ENCODE assay signal across 8 cellular contexts in the genomic region with DNA sequence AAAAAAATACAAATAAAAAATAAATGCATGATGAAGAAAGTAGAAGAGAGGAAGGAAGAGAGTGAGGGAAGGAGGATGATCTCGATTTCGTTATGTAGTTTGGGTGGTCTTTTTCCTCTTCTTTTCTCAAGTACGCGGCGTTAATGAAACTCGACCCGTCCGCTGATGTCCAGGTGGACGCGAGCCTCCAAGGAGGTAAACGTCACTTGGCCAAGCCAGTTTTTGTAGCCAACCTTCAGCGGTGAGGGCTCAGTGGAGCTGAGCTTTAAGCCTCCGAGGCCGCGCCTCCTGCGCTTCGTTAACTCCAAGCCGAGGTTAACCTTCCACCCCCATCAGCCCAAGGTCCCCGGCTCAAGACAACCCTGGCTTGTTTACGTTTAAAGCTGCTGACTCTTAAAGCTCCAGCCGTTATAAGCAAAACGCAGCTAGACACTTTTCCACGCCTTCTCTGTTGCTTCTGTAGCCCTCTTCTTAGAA.
A peak's percentile ranks its signal among the peaks of the same experiment; 100 is the strongest.
DNase-seq lines count a peak whose midpoint lies in the region; ATAC-seq and TF ChIP-seq lines count a peak whose summit lies in the region.

No MANE protein-coding gene starts in this region.

- no peaks in the 10 kb centered on the region for H3K27me3 ChIP-seq in neutrophil

- DNase-seq in stimulated activated naive CD4-positive, alpha-beta T cell (lab: John Stamatoyannopoulos, UW) = peak; percentile 10 to 60 (median 21)
- no peak for DNase-seq in stimulated activated naive CD4-positive, alpha-beta T cell treated with Interleukin-2 at 50 U/mL for 16 hours (lab: John Stamatoyannopoulos, UW)
- DNase-seq in NCI-H146 treated with DMSO at 0.1 percent for 48 hours (lab: John Stamatoyannopoulos, UW; ENCODE audit: unreplicated experiment) (peak; percentile 73), foreskin fibroblast (peak; percentile 35 to 70)
- DNase-seq in activated T-cell treated with anti-CD3 and anti-CD28 coated beads, Interleukin-2, amount 50 U/mL, for 48 hours = peak; percentile 46 to 53
- no peak for DNase-seq in effector CD8-positive, alpha-beta T cell (lab: John Stamatoyannopoulos, UW)

- TF ChIP-seq CTCF in foreskin fibroblast (IDR thresholded peaks at IDR 0.05; ENCODE audit: low read depth, low read length) (no peak), neutrophil (IDR thresholded peaks at IDR 0.05) (no peak)

- no peaks in the 10 kb centered on the region for H3K36me3 ChIP-seq in neutrophil

- peaks cover 23 to 27% of the 10 kb centered on the region in 2 experiments for H3K4me1 ChIP-seq in neutrophil (ENCODE audit: control insufficient read depth in 1 of 2, insufficient read depth in 1 of 2, low read depth in 1 of 2, low read length in 1 of 2)

- H3K4me3 ChIP-seq in foreskin fibroblast (ENCODE audit: low read depth in 1 of 2, low read length in 2 of 2) (peak overlapping the region; percentile 61 to 84), neutrophil (ENCODE audit: low read depth in 1 of 2, low read length in 1 of 2) (peak overlapping the region; percentile 94)

- no peaks in the 10 kb centered on the region for H3K9me3 ChIP-seq in neutrophil

- no peak for ATAC-seq in HG02973 (IDR thresholded peaks at IDR 0.05; ENCODE audit: unreplicated experiment)

- peak overlapping the region; percentile 98 for H3K27ac ChIP-seq in neutrophil

Comparison
In these comparisons a context has a peak if more than half of its experiments do, and no peak if none do; other contexts are left out.
1. DNase-seq: peak in stimulated activated naive CD4-positive, alpha-beta T cell (6 of 6), NCI-H146 treated with DMSO at 0.1 percent for 48 hours (single experiment), activated T-cell treated with anti-CD3 and anti-CD28 coated beads, Interleukin-2, amount 50 U/mL, for 48 hours (2 of 2) and foreskin fibroblast (2 of 2); none in stimulated activated naive CD4-positive, alpha-beta T cell treated with Interleukin-2 at 50 U/mL for 16 hours (single experiment) and effector CD8-positive, alpha-beta T cell (single experiment).